In genomic region chr14:54975856-54976255, GRCh38 we compare ENCODE assay signal across 16 cellular contexts. TPM values are rescaled to one million over a fixed set of nuclear protein-coding genes. Genes with fewer than 3 reads are reported as not detected.
A peak's percentile ranks its signal among the peaks of the same experiment; 100 is the strongest.
DNase-seq lines count a peak whose midpoint lies in the region; TF ChIP-seq lines count a peak whose summit lies in the region.
"Had no signal": no experiment of that assay in that cellular context is flagged by ENCODE, and none has a peak within 500 bp of the region (broad histone marks: within the 10 kb centered on the region; RNA-seq: fewer than 3 reads in every experiment).

No MANE protein-coding gene starts in this region.

- DNase-seq in AG10803 (ENCODE audit: low read depth) (peak; percentile 5), M059J (ENCODE audit: low read depth) (peak; percentile 4), astrocyte of the hippocampus (ENCODE audit: low read depth, low spot score) (peak; percentile 7), iris pigment epithelial cell (ENCODE audit: low read depth) (peak; percentile 12), mesendoderm (no peak), medulla oblongata (ENCODE audit: extremely low spot score) (no peak), HPDE6-E6E7 (ENCODE audit: extremely low spot score) (no peak)
- DNase-seq in CD8-positive, alpha-beta memory T cell, result no peak
- DNase-seq: NCI-H1048, NCI-H2081, NCI-H524 treated with DMSO at 0.1 percent for 48 hours, T-helper 9 cell had no signal

- no peak overlapping the region for H4K5ac ChIP-seq in mesendoderm (ENCODE audit: low read length)

- H3K27ac ChIP-seq in CD8-positive, alpha-beta memory T cell (ENCODE audit: low read depth, low read length), result no peak overlapping the region
- H3K27ac ChIP-seq in mesendoderm (ENCODE audit: low read depth, low read length), result no peak overlapping the region
- H3K27ac ChIP-seq: gastroesophageal sphincter, vagina had no signal

- no peak overlapping the region for H2BK120ac ChIP-seq in mesendoderm (ENCODE audit: low read depth, low read length)

- H3K56ac ChIP-seq in mesendoderm (ENCODE audit: low read length), result no peak overlapping the region

- H3K9ac ChIP-seq in mesendoderm (ENCODE audit: low read length), result no peak overlapping the region

- CTCF ChIA-PET in CD8-positive, alpha-beta memory T cell (lab: Charles Lee), result no interaction called here

- no peaks in the 10 kb centered on the region for H3K79me1 ChIP-seq in mesendoderm (ENCODE audit: low read length)

- no peaks in the 10 kb centered on the region for H3K9me3 Mint-ChIP-seq in CD8-positive, alpha-beta memory T cell
- H3K9me3 Mint-ChIP-seq: dendritic cell treated with granulocyte-macrophage colony-stimulating factor and Interleukin-4, amounts not matched to agents 40 ng/mL and 50 ng/mL, for 4 days; mesothelial cell of epicardium had no signal

- POLR2A ChIA-PET in CD8-positive, alpha-beta memory T cell (lab: Charles Lee), result no interaction called here

- peaks cover 3 to 6% (median 4%) of the 10 kb centered on the region in 3 donors for H3K36me3 Mint-ChIP-seq in CD8-positive, alpha-beta memory T cell

- WGBS in mesendoderm (ENCODE audit: extremely low coverage, insufficient coverage, low lambda C conversion rate), result no CpG with 5 or more reads among the region's 3 CpGs

- TF ChIP-seq CTCF in AG10803 (conservative IDR thresholded peaks at IDR 0.05; ENCODE audit: low read length), result no peak

- no peaks in the 10 kb centered on the region for H3K27me3 Mint-ChIP-seq in CD8-positive, alpha-beta memory T cell
- H3K27me3 Mint-ChIP-seq: dendritic cell treated with granulocyte-macrophage colony-stimulating factor and Interleukin-4, amounts not matched to agents 40 ng/mL and 50 ng/mL, for 4 days had no signal

- H3K27ac Mint-ChIP-seq in CD8-positive, alpha-beta memory T cell, result peak overlapping the region in 1 of 8 donors; percentile 35
- H3K27ac Mint-ChIP-seq: dendritic cell treated with granulocyte-macrophage colony-stimulating factor and Interleukin-4, amounts not matched to agents 40 ng/mL and 50 ng/mL, for 4 days; mesothelial cell of epicardium had no signal

- H4K8ac ChIP-seq in mesendoderm (ENCODE audit: low read depth, low read length), result no peak overlapping the region

- no peaks in the 10 kb centered on the region for H3K9me3 ChIP-seq in CD8-positive, alpha-beta memory T cell (ENCODE audit: low read length)
- H3K9me3 ChIP-seq: gastroesophageal sphincter, vagina had no signal

- no peak overlapping the region for H3K23ac ChIP-seq in mesendoderm (ENCODE audit: low read length)

- no peak overlapping the region for H3K18ac ChIP-seq in mesendoderm (ENCODE audit: low read length)

- H3K27me3 ChIP-seq in CD8-positive, alpha-beta memory T cell (ENCODE audit: insufficient read depth, low read length, poor library complexity, severe bottlenecking), result no peaks in the 10 kb centered on the region
- no peaks in the 10 kb centered on the region for H3K27me3 ChIP-seq in mesendoderm (ENCODE audit: insufficient read depth, low read length, poor library complexity)
- H3K27me3 ChIP-seq: gastroesophageal sphincter, vagina had no signal

- no peaks in the 10 kb centered on the region for H3K79me2 ChIP-seq in mesendoderm (ENCODE audit: control insufficient read depth, insufficient read depth, low read length)

- no peak overlapping the region for H2BK5ac ChIP-seq in mesendoderm (ENCODE audit: low read length)

- H3K4me2 ChIP-seq in mesendoderm (ENCODE audit: low read length), result no peak overlapping the region

- H3K4ac ChIP-seq in mesendoderm (ENCODE audit: low read depth, low read length), result no peak overlapping the region

- H3K36me3 ChIP-seq in CD8-positive, alpha-beta memory T cell (ENCODE audit: insufficient read depth, low read length), result no peaks in the 10 kb centered on the region
- no peaks in the 10 kb centered on the region for H3K36me3 ChIP-seq in mesendoderm (ENCODE audit: control insufficient read depth, insufficient read depth, low read length)
- H3K36me3 ChIP-seq: gastroesophageal sphincter, vagina had no signal

- H3K4me3 ChIP-seq in AG10803 (ENCODE audit: low read length) (no peak overlapping the region), mesendoderm (ENCODE audit: low read length) (no peak overlapping the region)
- no peak overlapping the region for H3K4me3 ChIP-seq in CD8-positive, alpha-beta memory T cell (ENCODE audit: low read length)
- H3K4me3 ChIP-seq: gastroesophageal sphincter, vagina had no signal

- H3K4me3 Mint-ChIP-seq in CD8-positive, alpha-beta memory T cell, result no peak overlapping the region
- H3K4me3 Mint-ChIP-seq: dendritic cell treated with granulocyte-macrophage colony-stimulating factor and Interleukin-4, amounts not matched to agents 40 ng/mL and 50 ng/mL, for 4 days; mesothelial cell of epicardium had no signal

- H3K4me1 ChIP-seq in CD8-positive, alpha-beta memory T cell (ENCODE audit: insufficient read depth, low read length), result no peaks in the 10 kb centered on the region
- no peaks in the 10 kb centered on the region for H3K4me1 ChIP-seq in mesendoderm (ENCODE audit: control insufficient read depth, low read depth, low read length)
- H3K4me1 ChIP-seq: gastroesophageal sphincter, vagina had no signal

- H3K4me1 Mint-ChIP-seq in CD8-positive, alpha-beta memory T cell, result peaks cover 0 to 9% (median 1%) of the 10 kb centered on the region in 3 donors
- H3K4me1 Mint-ChIP-seq: mesothelial cell of epicardium had no signal

- H2BK15ac ChIP-seq in mesendoderm (replicated peaks; ENCODE audit: low read depth), result no peak overlapping the region

- H2AK5ac ChIP-seq in mesendoderm (ENCODE audit: low read length), result no peak overlapping the region

RNA-seq across cellular contexts. Expression of gene WDHD1, which starts 51.0 kb away (rescaled TPM):
- total RNA-seq in M059J (2014; rRNA removed; shearing (Covaris generic)), result 13.9 and 24.8 TPM in 2 replicates
- total RNA-seq in CD8-positive, alpha-beta memory T cell, result 10 to 100 TPM; 56.3 to 56.6 TPM
- polyA plus RNA-seq in CD8-positive, alpha-beta memory T cell, result 3.1 TPM
- polyA plus RNA-seq in mesendoderm (2013, experiment 1 of 2), result 23.4 TPM
- polyA plus RNA-seq in mesendoderm (2013, experiment 2 of 2), result 22.4 TPM

RNA-seq across cellular contexts. Expression of gene SOCS4, which starts 51.2 kb away (rescaled TPM):
- 12.5 and 14.1 TPM in 2 replicates for total RNA-seq in M059J (2014; rRNA removed; shearing (Covaris generic))
- 10 to 100 TPM; 38.0 to 44.8 TPM for total RNA-seq in CD8-positive, alpha-beta memory T cell
- polyA plus RNA-seq in CD8-positive, alpha-beta memory T cell, result 2.3 TPM
- polyA plus RNA-seq in mesendoderm (2013, experiment 1 of 2), result 10.3 TPM
- polyA plus RNA-seq in mesendoderm (2013, experiment 2 of 2), result 10.3 TPM

Comparison
In these comparisons a context has a peak if more than half of its experiments do, and no peak if none do; other contexts are left out.
1. DNase-seq: peak in AG10803 (single experiment), M059J (single experiment), astrocyte of the hippocampus (single experiment) and iris pigment epithelial cell (single experiment); none in CD8-positive, alpha-beta memory T cell (0 of 5), mesendoderm (single experiment), medulla oblongata (single experiment) and HPDE6-E6E7 (single experiment).